In the genomic region with DNA sequence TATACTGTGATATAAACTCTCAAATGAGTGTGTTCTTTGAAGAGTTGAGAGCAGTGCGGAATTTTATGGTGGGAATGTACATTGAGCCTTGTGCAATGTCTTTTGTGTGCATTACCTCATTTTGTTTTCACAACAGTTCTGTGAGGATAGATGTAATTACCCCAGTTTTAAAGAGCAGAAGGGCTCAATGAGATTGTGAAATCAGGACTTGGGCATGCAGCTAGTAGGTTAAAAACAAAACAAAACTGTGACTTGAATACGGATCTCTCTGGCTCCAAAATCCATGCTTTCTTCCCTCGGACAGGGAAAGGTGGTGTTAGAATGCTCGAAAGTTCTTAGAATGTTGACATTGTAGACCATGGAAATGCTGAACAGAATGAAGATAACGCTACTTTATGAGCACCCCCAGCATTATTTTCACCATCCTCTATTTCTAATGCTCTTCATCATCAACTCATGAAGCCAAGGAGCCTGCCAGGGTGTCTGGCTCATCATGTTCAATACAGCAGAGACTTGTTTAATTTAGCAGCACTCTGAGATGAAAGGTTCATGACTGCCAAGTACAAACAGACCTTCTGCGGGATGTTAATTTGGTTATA, we compare ENCODE assay signal across 15 cellular contexts. TPM values are rescaled to one million over a fixed set of nuclear protein-coding genes. Genes with fewer than 3 reads are reported as not detected.
DNase-seq lines count a peak whose midpoint lies in the region; ATAC-seq, FAIRE-seq and TF ChIP-seq lines count a peak whose summit lies in the region.
"Had no signal": no experiment of that assay in that cellular context is flagged by ENCODE, and none has a peak within 500 bp of the region (broad histone marks: within the 10 kb centered on the region; RNA-seq: fewer than 3 reads in every experiment).

No MANE protein-coding gene starts in this region.

- DNase-seq in GM04503 (ENCODE audit: low read depth) = peak; percentile 25
- peak; percentile 69 for DNase-seq in amniotic epithelial cell (ENCODE audit: low read depth)
- DNase-seq in globus pallidus (ENCODE audit: low spot score) = peak; percentile 15
- no peak for DNase-seq in prostate gland (ENCODE audit: low spot score)
- DNase-seq in H7 = no peak
- DNase-seq in activated naive CD8-positive, alpha-beta T cell treated with anti-CD3 and anti-CD28 coated beads for 36 hours = no peak
- no peak for DNase-seq in frontal cortex (ENCODE audit: low spot score in 2 of 2)
- DNase-seq in activated T-cell treated with anti-CD3 and anti-CD28 coated beads, Interleukin-2, amount 50 U/mL, for 4 hours = no peak
- DNase-seq: activated CD4-positive, alpha-beta T cell treated with anti-CD3 and anti-CD28 coated beads for 48 hours; natural killer cell; NCI-H510A treated with DMSO at 0.1 percent for 48 hours; stimulated activated naive B cell treated with anti-CD40 and anti-IgM and Interleukin-4, amounts not matched to agents 10 μg/mL and 1 μg/mL and 100 μg/mL, for 72 hours had no signal

- peaks cover 9% of the 10 kb centered on the region for H3K4me1 ChIP-seq in prostate gland (replicated peaks)

- no peak overlapping the region for H3K4me3 ChIP-seq in prostate gland
- no peak overlapping the region for H3K4me3 ChIP-seq in H7 (ENCODE audit: insufficient read depth, low read depth, low read length)
- H3K4me3 ChIP-seq: BLaER1 treated with 17β-estradiol and CSF1 and Interleukin-3, amounts not matched to agents 10 nM and 100 nM had no signal

- H3K9me3 ChIP-seq in prostate gland = no peaks in the 10 kb centered on the region

- peaks cover 17% of the 10 kb centered on the region for H3K4me1 Mint-ChIP-seq in activated naive CD8-positive, alpha-beta T cell treated with anti-CD3 and anti-CD28 coated beads for 36 hours
- peaks cover 10% of the 10 kb centered on the region for H3K4me1 Mint-ChIP-seq in activated T-cell treated with anti-CD3 and anti-CD28 coated beads, Interleukin-2, amount 50 U/mL, for 4 hours (ENCODE audit: low read depth)

- H3K27ac ChIP-seq in prostate gland = peak overlapping the region; percentile 49 to 60
- H3K27ac ChIP-seq: BLaER1 treated with 17β-estradiol and CSF1 and Interleukin-3, amounts not matched to agents 10 nM and 100 nM had no signal

- no peak for TF ChIP-seq POLR2A in prostate gland (IDR thresholded peaks at IDR 0.05)

- no peak overlapping the region for H3K4me3 Mint-ChIP-seq in activated naive CD8-positive, alpha-beta T cell treated with anti-CD3 and anti-CD28 coated beads for 36 hours
- H3K4me3 Mint-ChIP-seq in activated T-cell treated with anti-CD3 and anti-CD28 coated beads, Interleukin-2, amount 50 U/mL, for 4 hours = no peak overlapping the region
- H3K4me3 Mint-ChIP-seq: natural killer cell; stimulated activated naive B cell treated with anti-CD40 and anti-IgM and Interleukin-4, amounts not matched to agents 10 μg/mL and 1 μg/mL and 100 μg/mL, for 72 hours had no signal

- no peaks in the 10 kb centered on the region for H3K9me3 Mint-ChIP-seq in activated naive CD8-positive, alpha-beta T cell treated with anti-CD3 and anti-CD28 coated beads for 36 hours
- no peaks in the 10 kb centered on the region for H3K9me3 Mint-ChIP-seq in activated T-cell treated with anti-CD3 and anti-CD28 coated beads, Interleukin-2, amount 50 U/mL, for 4 hours
- H3K9me3 Mint-ChIP-seq: natural killer cell; stimulated activated naive B cell treated with anti-CD40 and anti-IgM and Interleukin-4, amounts not matched to agents 10 μg/mL and 1 μg/mL and 100 μg/mL, for 72 hours had no signal

- H3K27ac Mint-ChIP-seq in activated naive CD8-positive, alpha-beta T cell treated with anti-CD3 and anti-CD28 coated beads for 36 hours = no peak overlapping the region
- H3K27ac Mint-ChIP-seq: natural killer cell; stimulated activated naive B cell treated with anti-CD40 and anti-IgM and Interleukin-4, amounts not matched to agents 10 μg/mL and 1 μg/mL and 100 μg/mL, for 72 hours had no signal

- no peaks in the 10 kb centered on the region for H3K27me3 ChIP-seq in prostate gland (replicated peaks; ENCODE audit: insufficient read depth)
- H3K27me3 ChIP-seq in H7 (ENCODE audit: control insufficient read depth, insufficient read depth, low read length) = no peaks in the 10 kb centered on the region
- H3K27me3 ChIP-seq: BLaER1 treated with 17β-estradiol and CSF1 and Interleukin-3, amounts not matched to agents 10 nM and 100 nM had no signal

- H3K36me3 ChIP-seq in prostate gland (no peaks in the 10 kb centered on the region), H7 (replicated peaks; ENCODE audit: control insufficient read depth, insufficient read depth, low read length) (no peaks in the 10 kb centered on the region)

- TF ChIP-seq CTCF in prostate gland (IDR thresholded peaks at IDR 0.05) = no peak

- no peaks in the 10 kb centered on the region for H3K27me3 Mint-ChIP-seq in activated naive CD8-positive, alpha-beta T cell treated with anti-CD3 and anti-CD28 coated beads for 36 hours
- H3K27me3 Mint-ChIP-seq in activated T-cell treated with anti-CD3 and anti-CD28 coated beads, Interleukin-2, amount 50 U/mL, for 4 hours (ENCODE audit: low read depth) = no peaks in the 10 kb centered on the region
- H3K27me3 Mint-ChIP-seq: stimulated activated naive B cell treated with anti-CD40 and anti-IgM and Interleukin-4, amounts not matched to agents 10 μg/mL and 1 μg/mL and 100 μg/mL, for 72 hours had no signal

- no peak for ATAC-seq in activated T-cell treated with anti-CD3 and anti-CD28 coated beads, Interleukin-2, amount 50 U/mL, for 4 hours
- ATAC-seq: natural killer cell; SK-N-SH treated with all-trans-retinoic acid at 6 μM for 48 hours; stimulated activated naive B cell treated with anti-CD40 and anti-IgM and Interleukin-4, amounts not matched to agents 10 μg/mL and 1 μg/mL and 100 μg/mL, for 72 hours had no signal

- no peak for FAIRE-seq in frontal cortex (lab: Jason Lieb, UNC)
- FAIRE-seq: H1 had no signal

- peaks cover 4% of the 10 kb centered on the region for H3K36me3 Mint-ChIP-seq in activated naive CD8-positive, alpha-beta T cell treated with anti-CD3 and anti-CD28 coated beads for 36 hours
- peaks cover 19% of the 10 kb centered on the region for H3K36me3 Mint-ChIP-seq in activated T-cell treated with anti-CD3 and anti-CD28 coated beads, Interleukin-2, amount 50 U/mL, for 4 hours (ENCODE audit: insufficient read depth)
- H3K36me3 Mint-ChIP-seq: natural killer cell had no signal

- intact Hi-C loops in prostate gland (cut with DNase I) = no loop called here

- WGBS in prostate gland = 10% methylated on average over 6 of the region's 6 CpGs

RNA-seq across cellular contexts. Expression of a gene that starts 17.1 kb away (rescaled TPM):
- total RNA-seq in prostate gland (100 to 1,000 TPM in 1 of 2 donors, 10 to 100 TPM in 1; 46.5 to 102 TPM), frontal cortex (37.5 TPM)
- 4.5 and 5.7 TPM in 2 replicates for total RNA-seq in H7 (2014; rRNA removed; shearing (Covaris generic))
- 10 to 100 TPM; 10.9 to 12.4 TPM for total RNA-seq in activated naive CD8-positive, alpha-beta T cell treated with anti-CD3 and anti-CD28 coated beads for 36 hours
- 10 to 100 TPM in 1 of 3 donors, 1 to 10 TPM in 2; 8.6 to 11.0 (median 8.9) TPM for total RNA-seq in activated T-cell treated with anti-CD3 and anti-CD28 coated beads, Interleukin-2, amount 50 U/mL, for 4 hours

Comparison
In these comparisons a context has a peak if more than half of its experiments do, and no peak if none do; other contexts are left out.
1. DNase-seq: peak in GM04503 (single experiment), amniotic epithelial cell (single experiment) and globus pallidus (single experiment); none in prostate gland (single experiment), H7 (single experiment), activated naive CD8-positive, alpha-beta T cell treated with anti-CD3 and anti-CD28 coated beads for 36 hours (single experiment), frontal cortex (0 of 2) and activated T-cell treated with anti-CD3 and anti-CD28 coated beads, Interleukin-2, amount 50 U/mL, for 4 hours (single experiment).